Comparison of ENCODE assay signal across 17 cellular contexts in genomic region chr18:64974378-64975125, GRCh38.
DNase-seq lines count a peak whose midpoint lies in the region; ATAC-seq and TF ChIP-seq lines count a peak whose summit lies in the region.
"Had no signal": no experiment of that assay in that cellular context is flagged by ENCODE, and none has a peak within 500 bp of the region (broad histone marks: within the 10 kb centered on the region; RNA-seq: fewer than 3 reads in every experiment).

No MANE protein-coding gene starts in this region.

- no peaks in the 10 kb centered on the region for H3K4me1 ChIP-seq in thyroid gland
- H3K4me1 ChIP-seq: A549; BLaER1 treated with 17β-estradiol and CSF1 and Interleukin-3, amounts not matched to agents 10 nM and 100 nM; SJCRH30 had no signal

- no peaks in the 10 kb centered on the region for H3K9me3 ChIP-seq in thyroid gland
- H3K9me3 ChIP-seq: A549; BLaER1 treated with 17β-estradiol and CSF1 and Interleukin-3, amounts not matched to agents 10 nM and 100 nM; SJCRH30 had no signal

- DNase-seq in NCI-H2227 (lab: John Stamatoyannopoulos, UW; ENCODE audit: unreplicated experiment), result peak; percentile 9
- DNase-seq in NCI-H2227 treated with DMSO at 0.1 percent for 48 hours (lab: John Stamatoyannopoulos, UW), result no peak
- DNase-seq in NCI-H2171 treated with DMSO at 0.1 percent for 48 hours (lab: John Stamatoyannopoulos, UW), result peak; percentile 44
- DNase-seq in left ventricle myocardium superior, result no peak
- DNase-seq in thyroid gland, result peak; percentile 64 to 65
- DNase-seq: CD8-positive, alpha-beta memory T cell; GM23248; NCI-H1417 treated with DMSO at 0.1 percent for 48 hours; NCI-H2029 treated with DMSO at 0.1 percent for 48 hours; NCI-H774; RPMI8226; SJCRH30 had no signal

- no peak overlapping the region for H3K27ac ChIP-seq in thyroid gland
- H3K27ac ChIP-seq: A549; BLaER1 treated with 17β-estradiol and CSF1 and Interleukin-3, amounts not matched to agents 10 nM and 100 nM; GM23248; SJCRH30 had no signal

- H3K27me3 ChIP-seq in thyroid gland, result no peaks in the 10 kb centered on the region
- H3K27me3 ChIP-seq: BLaER1 treated with 17β-estradiol and CSF1 and Interleukin-3, amounts not matched to agents 10 nM and 100 nM; SJCRH30 had no signal

- H3K4me3 ChIP-seq in thyroid gland (replicated peaks in 1 of 3), result no peak overlapping the region
- H3K4me3 ChIP-seq: A549; BLaER1 treated with 17β-estradiol and CSF1 and Interleukin-3, amounts not matched to agents 10 nM and 100 nM; GM23248; SJCRH30 had no signal

- no peaks in the 10 kb centered on the region for H3K36me3 ChIP-seq in thyroid gland
- H3K36me3 ChIP-seq: BLaER1 treated with 17β-estradiol and CSF1 and Interleukin-3, amounts not matched to agents 10 nM and 100 nM; SJCRH30 had no signal

- TF ChIP-seq POLR2A in thyroid gland (IDR thresholded peaks at IDR 0.05), result no peak

- no peak for TF ChIP-seq CTCF in thyroid gland (IDR thresholded peaks at IDR 0.05)

- WGBS in thyroid gland, 2 donors, result 64 to 69% methylated on average over 8 of the region's 8 CpGs

- ATAC-seq in left ventricle myocardium superior, result peak; percentile 32
- ATAC-seq in GM18519 (IDR thresholded peaks at IDR 0.05; ENCODE audit: low FRiP score, unreplicated experiment), result no peak
- no peak for ATAC-seq in HG03521 (IDR thresholded peaks at IDR 0.05; ENCODE audit: unreplicated experiment)
- ATAC-seq: A549, HCT116 had no signal

- intact Hi-C loops in left ventricle myocardium superior (cut with micrococcal nuclease) (no loop called here), thyroid gland (cut with DNase I) (no loop called here)

Comparison
In these comparisons a context has a peak if more than half of its experiments do, and no peak if none do; other contexts are left out.
1. DNase-seq: peak in NCI-H2227 (single experiment), NCI-H2171 treated with DMSO at 0.1 percent for 48 hours (single experiment) and thyroid gland (2 of 2); none in NCI-H2227 treated with DMSO at 0.1 percent for 48 hours (single experiment) and left ventricle myocardium superior (single experiment).